ENCODE assay signal across 31 cellular contexts in genomic region chr16:73703891-73704290, GRCh38.
"Had no signal": no experiment of that assay in that cellular context is flagged by ENCODE, and none has a peak within 500 bp of the region (broad histone marks: within the 10 kb centered on the region; RNA-seq: fewer than 3 reads in every experiment).

No MANE protein-coding gene starts in this region.

- H3K27me3 Mint-ChIP-seq: memory B cell; stimulated activated naive CD8-positive, alpha-beta T cell treated with anti-CD3 and anti-CD28 coated beads, Interleukin-15, Interleukin-2, amounts not matched to agents 100 ng/mL and 50 ng/mL, for 24 hours had no signal

- ATAC-seq: mucosa of descending colon; naive thymus-derived CD4-positive, alpha-beta T cell; natural killer cell treated with Interleukin-12 subunit alpha and Interleukin-12 subunit beta and Interleukin-15 and Interleukin-18, amount 100 ng/mL, for 72 hours; pancreas; right cardiac atrium; stimulated activated effector memory CD8-positive, alpha-beta T cell treated with anti-CD3 and anti-CD28 coated beads, Interleukin-12 subunit alpha, Interleukin-12 subunit beta, amount 100 ng/mL, for 72 hours; upper lobe of right lung had no signal

- H3K9me3 Mint-ChIP-seq: neural crest cell; stimulated activated naive CD8-positive, alpha-beta T cell treated with anti-CD3 and anti-CD28 coated beads, Interleukin-15, Interleukin-2, amounts not matched to agents 100 ng/mL and 50 ng/mL, for 24 hours had no signal

- H3K27ac Mint-ChIP-seq: immature natural killer cell; memory B cell; naive thymus-derived CD4-positive, alpha-beta T cell; natural killer cell treated with Interleukin-12 subunit alpha and Interleukin-12 subunit beta and Interleukin-15 and Interleukin-18, amount 100 ng/mL, for 72 hours; stimulated activated effector memory CD8-positive, alpha-beta T cell treated with anti-CD3 and anti-CD28 coated beads, Interleukin-12 subunit alpha, Interleukin-12 subunit beta, amount 100 ng/mL, for 72 hours; stimulated activated naive CD8-positive, alpha-beta T cell treated with anti-CD3 and anti-CD28 coated beads, Interleukin-15, Interleukin-2, amounts not matched to agents 100 ng/mL and 50 ng/mL, for 24 hours had no signal

- H3K4me3 ChIP-seq: left ventricle myocardium inferior, lung, mucosa of descending colon, pancreas, prostate gland, sigmoid colon, spleen, suprapubic skin, thoracic aorta, tibial artery, upper lobe of right lung had no signal

- H3K4me1 ChIP-seq: left ventricle myocardium inferior, pancreas, prostate gland, sigmoid colon, spleen, suprapubic skin, upper lobe of right lung had no signal

- H3K36me3 ChIP-seq: left ventricle myocardium inferior, pancreas, prostate gland, sigmoid colon, spleen, suprapubic skin, thoracic aorta, tibial artery, upper lobe of right lung had no signal

- H3K27me3 ChIP-seq: pancreas, sigmoid colon, spleen, tibial artery, upper lobe of right lung had no signal

- H3K9me3 ChIP-seq: mucosa of descending colon, pancreas, prostate gland, sigmoid colon, suprapubic skin, thoracic aorta, tibial artery, upper lobe of right lung had no signal

- H3K4me1 Mint-ChIP-seq: immature natural killer cell; memory B cell; naive thymus-derived CD4-positive, alpha-beta T cell; neural crest cell; stimulated activated effector memory CD8-positive, alpha-beta T cell treated with anti-CD3 and anti-CD28 coated beads, Interleukin-12 subunit alpha, Interleukin-12 subunit beta, amount 100 ng/mL, for 72 hours had no signal

- H3K27ac ChIP-seq: left ventricle myocardium inferior, pancreas, prostate gland, sigmoid colon, spleen, suprapubic skin, thoracic aorta, tibial artery, upper lobe of right lung had no signal

- FAIRE-seq: islet of Langerhans, kidney, pancreas, small intestine, urothelium cell line had no signal

- DNase-seq: hypothalamus; immature natural killer cell; kidney; left ventricle myocardium inferior; midbrain; mucosa of descending colon; naive thymus-derived CD4-positive, alpha-beta T cell; nucleus accumbens; pancreas; posterior cingulate gyrus; retina; right cardiac atrium; sigmoid colon; small intestine; spleen; stimulated activated CD4-positive, alpha-beta T cell treated with anti-CD3 and anti-CD28 coated beads, Interleukin-4, amount 100 ng/mL, for 24 hours; stimulated activated naive CD4-positive, alpha-beta T cell; tibial artery; trophoblast cell; upper lobe of right lung had no signal

- H3K36me3 Mint-ChIP-seq: immature natural killer cell; memory B cell; naive thymus-derived CD4-positive, alpha-beta T cell; natural killer cell treated with Interleukin-12 subunit alpha and Interleukin-12 subunit beta and Interleukin-15 and Interleukin-18, amount 100 ng/mL, for 72 hours; stimulated activated effector memory CD8-positive, alpha-beta T cell treated with anti-CD3 and anti-CD28 coated beads, Interleukin-12 subunit alpha, Interleukin-12 subunit beta, amount 100 ng/mL, for 72 hours had no signal

- H3K4me3 Mint-ChIP-seq: immature natural killer cell; memory B cell; naive thymus-derived CD4-positive, alpha-beta T cell; natural killer cell treated with Interleukin-12 subunit alpha and Interleukin-12 subunit beta and Interleukin-15 and Interleukin-18, amount 100 ng/mL, for 72 hours; neural crest cell; stimulated activated effector memory CD8-positive, alpha-beta T cell treated with anti-CD3 and anti-CD28 coated beads, Interleukin-12 subunit alpha, Interleukin-12 subunit beta, amount 100 ng/mL, for 72 hours; stimulated activated naive CD8-positive, alpha-beta T cell treated with anti-CD3 and anti-CD28 coated beads, Interleukin-15, Interleukin-2, amounts not matched to agents 100 ng/mL and 50 ng/mL, for 24 hours had no signal
